Comparison of ENCODE assay signal across 25 cellular contexts in genomic region chr14:97644365-97644764, GRCh38.
"Had no signal": no experiment of that assay in that cellular context is flagged by ENCODE, and none has a peak within 500 bp of the region (broad histone marks: within the 10 kb centered on the region; RNA-seq: fewer than 3 reads in every experiment).

No MANE protein-coding gene starts in this region.

- H3K4me1 ChIP-seq: esophagus muscularis mucosa, heart right ventricle, lower lobe of right lung, prostate gland, right atrium auricular region, sigmoid colon, testis, tibial artery had no signal

- H3K27me3 Mint-ChIP-seq: naive thymus-derived CD8-positive, alpha-beta T cell; stimulated activated memory B cell treated with anti-CD40 and anti-IgM and Interleukin-4, amounts not matched to agents 10 μg/mL and 1 μg/mL and 100 μg/mL, for 72 hours; type B pancreatic cell had no signal

- H3K36me3 Mint-ChIP-seq: stimulated activated memory B cell treated with anti-CD40 and anti-IgM and Interleukin-4, amounts not matched to agents 10 μg/mL and 1 μg/mL and 100 μg/mL, for 72 hours; type B pancreatic cell had no signal

- H3K9me3 ChIP-seq: esophagus muscularis mucosa, heart right ventricle, lower lobe of right lung, prostate gland, right atrium auricular region, sigmoid colon, testis, tibial artery had no signal

- H3K4me1 Mint-ChIP-seq: stimulated activated memory B cell treated with anti-CD40 and anti-IgM and Interleukin-4, amounts not matched to agents 10 μg/mL and 1 μg/mL and 100 μg/mL, for 72 hours had no signal

- H3K36me3 ChIP-seq: esophagus muscularis mucosa, heart right ventricle, lower lobe of right lung, prostate gland, right atrium auricular region, sigmoid colon, tibial artery had no signal

- FAIRE-seq: islet of Langerhans had no signal

- H3K4me3 Mint-ChIP-seq: naive thymus-derived CD8-positive, alpha-beta T cell; nephron progenitor cell; stimulated activated memory B cell treated with anti-CD40 and anti-IgM and Interleukin-4, amounts not matched to agents 10 μg/mL and 1 μg/mL and 100 μg/mL, for 72 hours; type B pancreatic cell had no signal

- H3K27ac ChIP-seq: esophagus muscularis mucosa, heart right ventricle, lower lobe of right lung, prostate gland, right atrium auricular region, sigmoid colon, testis, tibial artery had no signal

- H3K27me3 ChIP-seq: esophagus muscularis mucosa, right atrium auricular region, sigmoid colon, testis, tibial artery had no signal

- DNase-seq: cortex of kidney; effector CD4-positive, alpha-beta T cell; foreskin melanocyte; glutamatergic neuron; heart right ventricle; hippocampal formation; kidney glomerular epithelial cell; left ventricle myocardium superior; lower lobe of right lung; naive thymus-derived CD8-positive, alpha-beta T cell; nephron progenitor cell; nucleus accumbens; sigmoid colon; stimulated activated CD4-positive, alpha-beta T cell treated with anti-CD3 and anti-CD28 coated beads, Interleukin-2, amount 100 ng/mL, for 24 hours; stimulated activated CD4-positive, alpha-beta T cell treated with anti-CD3 and anti-CD28 coated beads, Interleukin-4, amount 100 ng/mL, for 24 hours; stimulated activated naive CD8-positive, alpha-beta T cell treated with anti-CD3 and anti-CD28 coated beads, Interleukin-15, Interleukin-2, amounts not matched to agents 100 U/mL and 50 U/mL, for 24 hours; substantia nigra; testis; tibial artery had no signal

- H3K27ac Mint-ChIP-seq: nephron progenitor cell; stimulated activated memory B cell treated with anti-CD40 and anti-IgM and Interleukin-4, amounts not matched to agents 10 μg/mL and 1 μg/mL and 100 μg/mL, for 72 hours; type B pancreatic cell had no signal

- H3K4me3 ChIP-seq: esophagus muscularis mucosa, heart right ventricle, lower lobe of right lung, prostate gland, right atrium auricular region, sigmoid colon, testis, tibial artery had no signal

- ATAC-seq: heart right ventricle; left ventricle myocardium superior; lower lobe of right lung; naive thymus-derived CD8-positive, alpha-beta T cell; stimulated activated memory B cell treated with anti-CD40 and anti-IgM and Interleukin-4, amounts not matched to agents 10 μg/mL and 1 μg/mL and 100 μg/mL, for 72 hours; stimulated activated naive CD8-positive, alpha-beta T cell treated with anti-CD3 and anti-CD28 coated beads, Interleukin-15, Interleukin-2, amounts not matched to agents 100 U/mL and 50 U/mL, for 24 hours had no signal
